32 cellular contexts compared by ENCODE assay signal in the genomic region with DNA sequence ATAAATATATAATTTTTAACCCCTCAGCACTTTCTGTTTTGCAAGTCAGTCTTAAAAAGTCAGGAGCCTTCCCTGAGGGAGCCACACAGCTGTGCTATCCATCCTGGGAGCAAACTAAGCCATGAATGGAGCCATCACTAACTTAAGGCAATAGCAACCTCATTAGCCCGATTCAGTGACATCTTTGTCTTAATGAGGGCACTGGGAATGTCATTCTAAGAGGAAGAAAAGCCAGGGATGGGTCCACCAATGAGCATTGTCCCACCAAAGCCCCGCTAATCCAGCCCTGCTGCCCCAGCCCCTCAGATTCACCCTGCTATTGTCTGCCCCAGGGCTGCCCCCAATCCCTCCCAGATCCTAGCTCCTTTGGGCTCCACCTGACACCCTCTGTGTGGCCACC. TPM values are rescaled to one million over a fixed set of nuclear protein-coding genes. Genes with fewer than 3 reads are reported as not detected.
"Had no signal": no experiment of that assay in that cellular context is flagged by ENCODE, and none has a peak within 500 bp of the region (broad histone marks: within the 10 kb centered on the region; RNA-seq: fewer than 3 reads in every experiment).

No MANE protein-coding gene starts in this region.

- H3K36me3 Mint-ChIP-seq: mesothelial cell of epicardium had no signal

- H3K27ac Mint-ChIP-seq: dendritic cell treated with granulocyte-macrophage colony-stimulating factor and Interleukin-4, amounts not matched to agents 40 ng/mL and 50 ng/mL, for 4 days; effector memory CD8-positive, alpha-beta T cell; endodermal cell; mesothelial cell of epicardium had no signal

- H3K4me1 ChIP-seq: colonic mucosa, esophagus squamous epithelium, gastrocnemius medialis, left lung, lower lobe of right lung had no signal

- H3K9me3 ChIP-seq: colonic mucosa, esophagus squamous epithelium, gastrocnemius medialis, heart right ventricle, left lung, lower lobe of right lung, mucosa of descending colon had no signal

- H3K4me3 Mint-ChIP-seq: dendritic cell treated with granulocyte-macrophage colony-stimulating factor and Interleukin-4, amounts not matched to agents 40 ng/mL and 50 ng/mL, for 4 days; effector memory CD8-positive, alpha-beta T cell; endodermal cell; mesothelial cell of epicardium had no signal

- H3K4me3 ChIP-seq: colonic mucosa, esophagus squamous epithelium, gastrocnemius medialis, heart right ventricle, left lung, lower lobe of right lung, mucosa of descending colon had no signal

- DNase-seq: colonic mucosa; cortex of kidney; effector CD8-positive, alpha-beta T cell; effector memory CD8-positive, alpha-beta T cell; endodermal cell; erythroblast; esophagus squamous epithelium; foreskin fibroblast; foreskin melanocyte; gastrocnemius medialis; glutamatergic neuron; head of caudate nucleus; heart right ventricle; hippocampal formation; left cardiac atrium; left lung; left ventricle myocardium superior; lower lobe of right lung; mesenchymal stem cell; mucosa of descending colon had no signal

- H3K9me3 Mint-ChIP-seq: dendritic cell treated with granulocyte-macrophage colony-stimulating factor and Interleukin-4, amounts not matched to agents 40 ng/mL and 50 ng/mL, for 4 days; effector memory CD8-positive, alpha-beta T cell; endodermal cell; mesothelial cell of epicardium had no signal

- ATAC-seq: effector memory CD8-positive, alpha-beta T cell; esophagus mucosa; gastrocnemius medialis; heart right ventricle; left cardiac atrium; left lung; left ventricle myocardium superior; lower lobe of right lung; mucosa of descending colon had no signal

- H3K27me3 ChIP-seq: colonic mucosa had no signal

- H3K36me3 ChIP-seq: colonic mucosa, esophagus squamous epithelium, gastrocnemius medialis, heart right ventricle, left lung, lower lobe of right lung had no signal

- H3K27ac ChIP-seq: colonic mucosa, epithelial cell of prostate, esophagus squamous epithelium, gastrocnemius medialis, heart right ventricle, left lung, lower lobe of right lung had no signal

- FAIRE-seq: endometrium, islet of Langerhans, keratinocyte had no signal

RNA-seq across cellular contexts. Expression of a gene that starts 19.5 kb away (rescaled TPM):
- total RNA-seq: chondrocyte, colonic mucosa, dermis microvascular lymphatic vessel endothelial cell, glomerular endothelial cell, kidney epithelial cell, left lung, lung microvascular endothelial cell, mucosa of descending colon had no signal
- polyA plus RNA-seq: keratinocyte had no signal
